In genomic region chr2:104836837-104837236, GRCh38 we compare ENCODE assay signal across 27 cellular contexts.
"Had no signal": no experiment of that assay in that cellular context is flagged by ENCODE, and none has a peak within 500 bp of the region (broad histone marks: within the 10 kb centered on the region; RNA-seq: fewer than 3 reads in every experiment).

No MANE protein-coding gene starts in this region.

- H3K9me3 Mint-ChIP-seq: activated CD4-positive, alpha-beta memory T cell treated with anti-CD3 and anti-CD28 coated beads, Interleukin-2, amount 10 ng/mL, durations not matched to agents 7 days and 5 days; activated naive CD4-positive, alpha-beta T cell treated with anti-CD3 and anti-CD28 coated beads, Interleukin-2, amount 50 U/mL, for 24 hours; activated naive CD8-positive, alpha-beta T cell treated with anti-CD3 and anti-CD28 coated beads, Interleukin-2, amount 10 ng/mL, durations not matched to agents 7 days and 5 days had no signal

- H3K4me3 Mint-ChIP-seq: activated CD4-positive, alpha-beta memory T cell treated with anti-CD3 and anti-CD28 coated beads, Interleukin-2, amount 10 ng/mL, durations not matched to agents 7 days and 5 days; activated CD8-positive, alpha-beta memory T cell treated with anti-CD3 and anti-CD28 coated beads, Interleukin-2, amount 10 ng/mL, durations not matched to agents 7 days and 5 days; activated naive CD4-positive, alpha-beta T cell treated with anti-CD3 and anti-CD28 coated beads, Interleukin-2, amount 50 U/mL, for 24 hours; activated naive CD8-positive, alpha-beta T cell treated with anti-CD3 and anti-CD28 coated beads, Interleukin-2, amount 10 ng/mL, durations not matched to agents 7 days and 5 days had no signal

- H3K4me1 Mint-ChIP-seq: activated CD4-positive, alpha-beta memory T cell treated with anti-CD3 and anti-CD28 coated beads, Interleukin-2, amount 10 ng/mL, durations not matched to agents 7 days and 5 days; activated CD8-positive, alpha-beta memory T cell treated with anti-CD3 and anti-CD28 coated beads, Interleukin-2, amount 10 ng/mL, durations not matched to agents 7 days and 5 days; activated naive CD4-positive, alpha-beta T cell treated with anti-CD3 and anti-CD28 coated beads, Interleukin-2, amount 50 U/mL, for 24 hours; activated naive CD8-positive, alpha-beta T cell treated with anti-CD3 and anti-CD28 coated beads, Interleukin-2, amount 10 ng/mL, durations not matched to agents 7 days and 5 days had no signal

- ATAC-seq: activated CD8-positive, alpha-beta memory T cell treated with anti-CD3 and anti-CD28 coated beads, Interleukin-2, amount 10 ng/mL, durations not matched to agents 7 days and 5 days; body of pancreas; Panc1 had no signal

- H3K27ac Mint-ChIP-seq: activated CD4-positive, alpha-beta memory T cell treated with anti-CD3 and anti-CD28 coated beads, Interleukin-2, amount 10 ng/mL, durations not matched to agents 7 days and 5 days; activated CD8-positive, alpha-beta memory T cell treated with anti-CD3 and anti-CD28 coated beads, Interleukin-2, amount 10 ng/mL, durations not matched to agents 7 days and 5 days; activated naive CD4-positive, alpha-beta T cell treated with anti-CD3 and anti-CD28 coated beads, Interleukin-2, amount 50 U/mL, for 24 hours; activated naive CD8-positive, alpha-beta T cell treated with anti-CD3 and anti-CD28 coated beads, Interleukin-2, amount 10 ng/mL, durations not matched to agents 7 days and 5 days had no signal

- DNase-seq: activated CD4-positive, alpha-beta memory T cell treated with anti-CD3 and anti-CD28 coated beads, Interleukin-2, amount 10 ng/mL, durations not matched to agents 7 days and 5 days; activated CD4-positive, alpha-beta T cell treated with anti-CD3 and anti-CD28 coated beads for 1 hour; activated CD4-positive, alpha-beta T cell treated with anti-CD3 and anti-CD28 coated beads for 48 hours; activated CD4-positive, CD25-positive, alpha-beta regulatory T cell; activated CD8-positive, alpha-beta memory T cell treated with anti-CD3 and anti-CD28 coated beads for 24 hours; activated CD8-positive, alpha-beta memory T cell treated with anti-CD3 and anti-CD28 coated beads, Interleukin-2, amount 10 ng/mL, durations not matched to agents 7 days and 5 days; activated CD8-positive, alpha-beta memory T cell treated with anti-CD3 and anti-CD28 coated beads, Interleukin-2, amount 50 U/mL, for 48 hours; activated effector memory CD4-positive, alpha-beta T cell treated with anti-CD3 and anti-CD28 coated beads, Interleukin-2, amount 50 U/mL, for 16 hours; activated naive CD4-positive, alpha-beta T cell treated with Interleukin-2 at 50 U/mL for 16 hours; activated naive CD8-positive, alpha-beta T cell treated with anti-CD3 and anti-CD28 coated beads, Interleukin-2, amount 10 ng/mL, durations not matched to agents 7 days and 5 days; activated T-cell treated with anti-CD3 and anti-CD28 coated beads, Interleukin-2, amount 50 U/mL, for 48 hours; body of pancreas; central memory CD4-positive, alpha-beta T cell; Karpas-422; KBM-7; NCI-H1105; NCI-H1436; NCI-H1694; NCI-H1930; NCI-H345; NCI-H524 treated with DMSO at 0.1 percent for 48 hours; SHP77; SJCRH30; T1000; WERI-Rb-1 had no signal

- H3K36me3 Mint-ChIP-seq: activated CD8-positive, alpha-beta memory T cell treated with anti-CD3 and anti-CD28 coated beads, Interleukin-2, amount 10 ng/mL, durations not matched to agents 7 days and 5 days; activated naive CD4-positive, alpha-beta T cell treated with anti-CD3 and anti-CD28 coated beads, Interleukin-2, amount 50 U/mL, for 24 hours; activated naive CD8-positive, alpha-beta T cell treated with anti-CD3 and anti-CD28 coated beads, Interleukin-2, amount 10 ng/mL, durations not matched to agents 7 days and 5 days had no signal
